13 cellular contexts compared by ENCODE assay signal in genomic region chr7:152173372-152174070, GRCh38.
"Had no signal": no experiment of that assay in that cellular context is flagged by ENCODE, and none has a peak within 500 bp of the region (broad histone marks: within the 10 kb centered on the region; RNA-seq: fewer than 3 reads in every experiment).

No MANE protein-coding gene starts in this region.

- H3K4me3 Mint-ChIP-seq: activated CD4-positive, alpha-beta T cell treated with anti-CD3 and anti-CD28 coated beads for 36 hours; activated naive CD4-positive, alpha-beta T cell treated with anti-CD3 and anti-CD28 coated beads, Interleukin-2, amount 50 U/mL, for 24 hours; brain; naive B cell had no signal

- H3K4me3 ChIP-seq: lung, uterus had no signal

- H3K9me3 Mint-ChIP-seq: activated naive CD4-positive, alpha-beta T cell treated with anti-CD3 and anti-CD28 coated beads, Interleukin-2, amount 50 U/mL, for 24 hours; brain; naive B cell had no signal

- H3K27ac ChIP-seq: uterus, VCaP had no signal

- H3K36me3 ChIP-seq: uterus had no signal

- H3K27ac Mint-ChIP-seq: activated CD4-positive, alpha-beta T cell treated with anti-CD3 and anti-CD28 coated beads for 36 hours; activated naive CD4-positive, alpha-beta T cell treated with anti-CD3 and anti-CD28 coated beads, Interleukin-2, amount 50 U/mL, for 24 hours; brain had no signal

- DNase-seq: activated CD4-positive, alpha-beta T cell treated with anti-CD3 and anti-CD28 coated beads for 36 hours; activated CD8-positive, alpha-beta memory T cell treated with anti-CD3 and anti-CD28 coated beads for 24 hours; amniotic stem cell; cerebellar nuclear complex; hypothalamus; left cardiac atrium; naive B cell; small intestine; uterus had no signal

- ATAC-seq: activated CD4-positive, alpha-beta T cell treated with anti-CD3 and anti-CD28 coated beads for 36 hours; left cardiac atrium had no signal

- H3K27me3 Mint-ChIP-seq: activated CD4-positive, alpha-beta T cell treated with anti-CD3 and anti-CD28 coated beads for 36 hours; activated naive CD4-positive, alpha-beta T cell treated with anti-CD3 and anti-CD28 coated beads, Interleukin-2, amount 50 U/mL, for 24 hours; brain; naive B cell had no signal

- H3K9me3 ChIP-seq: uterus had no signal

- H3K4me1 Mint-ChIP-seq: activated naive CD4-positive, alpha-beta T cell treated with anti-CD3 and anti-CD28 coated beads, Interleukin-2, amount 50 U/mL, for 24 hours; brain had no signal

- H3K27me3 ChIP-seq: uterus had no signal

- H3K4me1 ChIP-seq: uterus had no signal
